In genomic region chr2:233331536-233331935, GRCh38 we compare ENCODE assay signal across 8 cellular contexts. TPM values are rescaled to one million over a fixed set of nuclear protein-coding genes. Genes with fewer than 3 reads are reported as not detected.
DNase-seq lines count a peak whose midpoint lies in the region; ATAC-seq lines count a peak whose summit lies in the region.

No MANE protein-coding gene starts in this region.

- ATAC-seq in GM19438 (IDR thresholded peaks at IDR 0.05; ENCODE audit: low read depth, unreplicated experiment) (peak; percentile 95), HG03460 (IDR thresholded peaks at IDR 0.05; ENCODE audit: unreplicated experiment) (peak; percentile 94), esophagus mucosa (peak; percentile 65)

- peak; percentile 66 for DNase-seq in activated CD4-positive, alpha-beta T cell treated with anti-CD3 and anti-CD28 coated beads for 48 hours
- peak; percentile 49 to 67 for DNase-seq in stimulated activated CD4-positive, alpha-beta T cell treated with anti-CD3 and anti-CD28 coated beads, Interleukin-2, amount 100 ng/mL, for 24 hours
- DNase-seq in GM03348 (ENCODE audit: low spot score) (no peak), NCI-H1417 (lab: John Stamatoyannopoulos, UW) (no peak), SHP77 treated with DMSO at 0.1 percent for 48 hours (lab: John Stamatoyannopoulos, UW) (no peak)

RNA-seq across cellular contexts. Expression of gene DGKD, which starts 22.8 kb away (rescaled TPM):
- 6.7 TPM for total RNA-seq in esophagus mucosa

RNA-seq across cellular contexts. Expression of gene SAG, which starts 23.9 kb away (rescaled TPM):
- not detected for total RNA-seq in esophagus mucosa

Comparison
In these comparisons a context has a peak if more than half of its experiments do, and no peak if none do; other contexts are left out.
1. DNase-seq: peak in activated CD4-positive, alpha-beta T cell treated with anti-CD3 and anti-CD28 coated beads for 48 hours (single experiment) and stimulated activated CD4-positive, alpha-beta T cell treated with anti-CD3 and anti-CD28 coated beads, Interleukin-2, amount 100 ng/mL, for 24 hours (2 of 2); none in GM03348 (single experiment), NCI-H1417 (0 of 3) and SHP77 treated with DMSO at 0.1 percent for 48 hours (single experiment).
2. Peak in every context shown above with its lines, with median percentiles within 50 percentile points of each other: ATAC-seq.